Comparison of ENCODE assay signal across 9 cellular contexts in genomic region chr10:62054825-62055224, GRCh38.
DNase-seq lines count a peak whose midpoint lies in the region; ATAC-seq, FAIRE-seq and TF ChIP-seq lines count a peak whose summit lies in the region.
"Had no signal": no experiment of that assay in that cellular context is flagged by ENCODE, and none has a peak within 500 bp of the region (broad histone marks: within the 10 kb centered on the region; RNA-seq: fewer than 3 reads in every experiment).

No MANE protein-coding gene starts in this region.

- no peak for TF ChIP-seq CTCF in AG04450 (IDR thresholded peaks at IDR 0.05; ENCODE audit: low read depth, low read length)
- TF ChIP-seq CTCF in pancreas (IDR thresholded peaks at IDR 0.05), result no peak

- H3K36me3 ChIP-seq in muscle layer of duodenum (ENCODE audit: control insufficient read depth in 1 of 2, insufficient read depth in 2 of 2, low read length in 2 of 2) (peaks cover 25 to 41% of the 10 kb centered on the region in 2 donors), pancreas (peaks cover 0 to 6% (median 0%) of the 10 kb centered on the region in 3 donors)

- H3K36me3 Mint-ChIP-seq in T-cell, result peaks cover 88% of the 10 kb centered on the region

- H3K9me3 ChIP-seq in AG04450 (ENCODE audit: control insufficient read depth, insufficient read depth, low read length) (no peaks in the 10 kb centered on the region), muscle layer of duodenum (ENCODE audit: control insufficient read depth in 1 of 2, low read length in 2 of 2) (no peaks in the 10 kb centered on the region), pancreas (no peaks in the 10 kb centered on the region)

- POLR2A ChIA-PET in AG04450 (lab: Yijun Ruan, JAX) (interaction anchor here (0.6 to 3.1 kb wide), 4 partner anchors 11 to 34 kb away, joined by 3 to 10 read pairs (median 4); no protein-coding TSS in a partner anchor), T-cell (lab: Charles Lee) (interaction anchor here (0.6 to 1.7 kb wide), 7 partner anchors 9 to 1417 kb away, joined by 3 to 11 read pairs (median 5); no protein-coding TSS in a partner anchor)

- H3K27ac Mint-ChIP-seq in T-cell, result peak overlapping the region; percentile 73 to 84

- H3K27me3 ChIP-seq in AG04450 (ENCODE audit: control insufficient read depth, insufficient read depth, low read length), result no peaks in the 10 kb centered on the region
- H3K27me3 ChIP-seq in muscle layer of duodenum (ENCODE audit: low read depth, low read length), result no peaks in the 10 kb centered on the region
- no peaks in the 10 kb centered on the region for H3K27me3 ChIP-seq in pancreas

- H3K4me3 Mint-ChIP-seq in T-cell, result peak overlapping the region; percentile 29 to 66 (median 60)

- H3K4me1 Mint-ChIP-seq in T-cell, result peaks cover 91 to 98% (median 96%) of the 10 kb centered on the region in 3 donors

- intact Hi-C loops in pancreas (cut with DNase I), result no loop called here

- DNase-seq in AG04450 (ENCODE audit: low read depth, low spot score) (no peak), T-cell (no peak), KG1 (lab: John Stamatoyannopoulos, UW) (no peak), SKM-1 treated with dmso at 0.1 percent for 144 hours (lab: John Stamatoyannopoulos, UW; ENCODE audit: unreplicated experiment) (no peak), pancreas (no peak)
- DNase-seq: activated effector memory CD4-positive, alpha-beta T cell treated with anti-CD3 and anti-CD28 coated beads, Interleukin-2, amount 50 U/mL, for 16 hours had no signal

- no peak overlapping the region for H3K27ac ChIP-seq in AG04450 (ENCODE audit: low read depth, low read length)
- peak overlapping the region; percentile 70 for H3K27ac ChIP-seq in muscle layer of duodenum (ENCODE audit: low read length)
- H3K27ac ChIP-seq in pancreas, result peak overlapping the region in 1 of 4 donors; percentile 27

- FAIRE-seq in pancreas (lab: Jason Lieb, UNC), result no peak

- WGBS in pancreas, 2 donors, result 74 to 78% methylated on average over 1 of the region's 1 CpG

- H3K4me1 ChIP-seq in muscle layer of duodenum (ENCODE audit: control insufficient read depth in 1 of 2, insufficient read depth in 2 of 2, low read length in 2 of 2), result peaks cover 34 to 40% of the 10 kb centered on the region in 2 donors
- H3K4me1 ChIP-seq in pancreas, result peaks cover 10 to 23% (median 13%) of the 10 kb centered on the region in 3 donors

- H3K4me3 ChIP-seq in AG04450 (ENCODE audit: low read depth, low read length) (peak overlapping the region; percentile 94), muscle layer of duodenum (ENCODE audit: low read depth in 1 of 2, low read length in 2 of 2) (peak overlapping the region; percentile 3 to 18), pancreas (no peak overlapping the region)

- CTCF ChIA-PET in AG04450 (lab: Charles Lee), result interaction anchor here (0.9 to 2.4 kb wide), 5 partner anchors 16 to 382 kb away, joined by 3 to 10 read pairs (median 5); no protein-coding TSS in a partner anchor
- CTCF ChIA-PET in T-cell (lab: Charles Lee), result interaction anchor here (0.7 to 2.1 kb wide), 10 partner anchors 12 to 192 kb away, joined by 3 to 17 read pairs (median 4); no protein-coding TSS in a partner anchor

- H3K27me3 Mint-ChIP-seq in T-cell, result no peaks in the 10 kb centered on the region

- ATAC-seq in GM19025 (IDR thresholded peaks at IDR 0.05; ENCODE audit: low read depth, unreplicated experiment) (peak; percentile 35), T-cell (replicated peaks in 1 of 4) (peak in 1 of 4 experiments; percentile 24), GM18909 (IDR thresholded peaks at IDR 0.05; ENCODE audit: poor library complexity, unreplicated experiment) (no peak), pancreas (no peak)

- no peaks in the 10 kb centered on the region for H3K9me3 Mint-ChIP-seq in T-cell

Comparison
In these comparisons a context has a peak if more than half of its experiments do, and no peak if none do; other contexts are left out.
1. H3K4me3 ChIP-seq: peak in AG04450 (single experiment) and muscle layer of duodenum (2 of 2); none in pancreas (0 of 4).